ENCODE assay signal across 1 cellular context in the genomic region with DNA sequence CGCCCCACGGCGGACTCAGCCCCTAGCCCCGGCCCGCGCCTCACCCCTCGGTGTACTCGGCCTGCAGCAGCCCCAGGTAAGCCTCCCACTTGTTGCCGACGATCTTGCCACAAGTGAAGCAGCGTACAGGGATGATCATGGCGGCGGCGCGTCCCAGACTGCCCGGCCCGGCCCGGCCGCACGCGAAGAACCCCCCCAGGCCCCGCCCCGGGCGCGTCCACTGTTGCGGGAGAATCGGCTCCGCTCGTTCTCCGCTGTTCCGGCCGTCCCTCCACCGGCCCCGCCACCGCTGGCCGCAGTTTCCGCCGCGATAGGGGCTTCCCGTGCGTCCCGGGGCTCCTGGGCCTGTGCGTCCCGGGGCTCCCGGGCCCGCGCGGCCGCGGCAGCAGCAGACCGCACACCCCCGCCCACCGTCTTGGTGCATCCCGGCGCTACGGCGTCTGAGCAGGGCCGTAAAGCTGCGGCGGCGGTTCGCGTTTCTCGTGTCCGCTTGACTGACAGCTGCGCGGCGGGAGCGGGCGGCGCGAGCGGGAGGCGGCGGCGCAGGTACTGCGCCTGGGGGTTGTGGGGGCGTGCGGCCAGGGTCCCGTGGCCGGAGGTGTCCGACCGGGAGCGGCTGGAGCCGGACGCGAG.
TF ChIP-seq lines count a peak whose summit lies in the region.

A gene (minus strand): TSS at position 160 of the 633 bp plus-strand sequence. CDS start 21 bp downstream, at position 139.
A gene with protein sequence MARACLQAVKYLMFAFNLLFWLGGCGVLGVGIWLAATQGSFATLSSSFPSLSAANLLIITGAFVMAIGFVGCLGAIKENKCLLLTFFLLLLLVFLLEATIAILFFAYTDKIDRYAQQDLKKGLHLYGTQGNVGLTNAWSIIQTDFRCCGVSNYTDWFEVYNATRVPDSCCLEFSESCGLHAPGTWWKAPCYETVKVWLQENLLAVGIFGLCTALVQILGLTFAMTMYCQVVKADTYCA (plus strand): TSS at position 483 of the 633 bp plus-strand sequence. CDS start 7,453 bp downstream, outside the sequence.

TF ChIP-seq in SK-N-SH, 30 proteins besides CTCF, POLR2A, EP300 and RAD21 (continued from another document):
- TF ChIP-seq, protein P1, sequence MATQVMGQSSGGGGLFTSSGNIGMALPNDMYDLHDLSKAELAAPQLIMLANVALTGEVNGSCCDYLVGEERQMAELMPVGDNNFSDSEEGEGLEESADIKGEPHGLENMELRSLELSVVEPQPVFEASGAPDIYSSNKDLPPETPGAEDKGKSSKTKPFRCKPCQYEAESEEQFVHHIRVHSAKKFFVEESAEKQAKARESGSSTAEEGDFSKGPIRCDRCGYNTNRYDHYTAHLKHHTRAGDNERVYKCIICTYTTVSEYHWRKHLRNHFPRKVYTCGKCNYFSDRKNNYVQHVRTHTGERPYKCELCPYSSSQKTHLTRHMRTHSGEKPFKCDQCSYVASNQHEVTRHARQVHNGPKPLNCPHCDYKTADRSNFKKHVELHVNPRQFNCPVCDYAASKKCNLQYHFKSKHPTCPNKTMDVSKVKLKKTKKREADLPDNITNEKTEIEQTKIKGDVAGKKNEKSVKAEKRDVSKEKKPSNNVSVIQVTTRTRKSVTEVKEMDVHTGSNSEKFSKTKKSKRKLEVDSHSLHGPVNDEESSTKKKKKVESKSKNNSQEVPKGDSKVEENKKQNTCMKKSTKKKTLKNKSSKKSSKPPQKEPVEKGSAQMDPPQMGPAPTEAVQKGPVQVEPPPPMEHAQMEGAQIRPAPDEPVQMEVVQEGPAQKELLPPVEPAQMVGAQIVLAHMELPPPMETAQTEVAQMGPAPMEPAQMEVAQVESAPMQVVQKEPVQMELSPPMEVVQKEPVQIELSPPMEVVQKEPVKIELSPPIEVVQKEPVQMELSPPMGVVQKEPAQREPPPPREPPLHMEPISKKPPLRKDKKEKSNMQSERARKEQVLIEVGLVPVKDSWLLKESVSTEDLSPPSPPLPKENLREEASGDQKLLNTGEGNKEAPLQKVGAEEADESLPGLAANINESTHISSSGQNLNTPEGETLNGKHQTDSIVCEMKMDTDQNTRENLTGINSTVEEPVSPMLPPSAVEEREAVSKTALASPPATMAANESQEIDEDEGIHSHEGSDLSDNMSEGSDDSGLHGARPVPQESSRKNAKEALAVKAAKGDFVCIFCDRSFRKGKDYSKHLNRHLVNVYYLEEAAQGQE (IDR thresholded peaks at IDR 0.05; ENCODE audit: low read depth, low read length) = peak; percentile 63; the same call in 1 of the 2 replicates
- TF ChIP-seq, protein P2, sequence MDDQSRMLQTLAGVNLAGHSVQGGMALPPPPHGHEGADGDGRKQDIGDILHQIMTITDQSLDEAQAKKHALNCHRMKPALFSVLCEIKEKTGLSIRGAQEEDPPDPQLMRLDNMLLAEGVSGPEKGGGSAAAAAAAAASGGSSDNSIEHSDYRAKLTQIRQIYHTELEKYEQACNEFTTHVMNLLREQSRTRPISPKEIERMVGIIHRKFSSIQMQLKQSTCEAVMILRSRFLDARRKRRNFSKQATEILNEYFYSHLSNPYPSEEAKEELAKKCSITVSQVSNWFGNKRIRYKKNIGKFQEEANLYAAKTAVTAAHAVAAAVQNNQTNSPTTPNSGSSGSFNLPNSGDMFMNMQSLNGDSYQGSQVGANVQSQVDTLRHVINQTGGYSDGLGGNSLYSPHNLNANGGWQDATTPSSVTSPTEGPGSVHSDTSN (IDR thresholded peaks at IDR 0.05) = peak; percentile 98
- peak; percentile 79 for TF ChIP-seq YY1 (IDR thresholded peaks at IDR 0.05; ENCODE audit: low read depth)
- no peak for TF ChIP-seq TEAD4 (IDR thresholded peaks at IDR 0.05; ENCODE audit: borderline replicate concordance, insufficient read depth)
- no peak for TF ChIP-seq EZH2phosphoT487 (IDR thresholded peaks at IDR 0.05; ENCODE audit: borderline replicate concordance, low read depth)
- peak; percentile 100 for TF ChIP-seq MXI1 (IDR thresholded peaks at IDR 0.05; ENCODE audit: low read depth, low read length)
- TF ChIP-seq FOXM1 (IDR thresholded peaks at IDR 0.05; ENCODE audit: low read depth) = 0 out of 2 replicates have a peak, but pooled peaks have one; percentile 42
- TF ChIP-seq, protein P3, sequence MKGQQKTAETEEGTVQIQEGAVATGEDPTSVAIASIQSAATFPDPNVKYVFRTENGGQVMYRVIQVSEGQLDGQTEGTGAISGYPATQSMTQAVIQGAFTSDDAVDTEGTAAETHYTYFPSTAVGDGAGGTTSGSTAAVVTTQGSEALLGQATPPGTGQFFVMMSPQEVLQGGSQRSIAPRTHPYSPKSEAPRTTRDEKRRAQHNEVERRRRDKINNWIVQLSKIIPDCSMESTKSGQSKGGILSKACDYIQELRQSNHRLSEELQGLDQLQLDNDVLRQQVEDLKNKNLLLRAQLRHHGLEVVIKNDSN (IDR thresholded peaks at IDR 0.05; ENCODE audit: borderline replicate concordance, low read depth) = no peak
- TF ChIP-seq NRF1 (IDR thresholded peaks at IDR 0.05; ENCODE audit: low read depth, low read length) = peak; percentile 44
- peak; percentile 97 for TF ChIP-seq TAF1 (IDR thresholded peaks at IDR 0.05; ENCODE audit: borderline replicate concordance, low read depth, low read length)
TF ChIP-seq in SK-N-SH: peak in this region for 12.
